Comparison of ENCODE assay signal across 20 cellular contexts in genomic region chr1:18890704-18891103, GRCh38. TPM values are rescaled to one million over a fixed set of nuclear protein-coding genes. Genes with fewer than 3 reads are reported as not detected.
A peak's percentile ranks its signal among the peaks of the same experiment; 100 is the strongest.
DNase-seq lines count a peak whose midpoint lies in the region; ATAC-seq and TF ChIP-seq lines count a peak whose summit lies in the region.
"Had no signal": no experiment of that assay in that cellular context is flagged by ENCODE, and none has a peak within 500 bp of the region (broad histone marks: within the 10 kb centered on the region; RNA-seq: fewer than 3 reads in every experiment).

No MANE protein-coding gene starts in this region.

- H3K27me3 ChIP-seq in foreskin keratinocyte: no peaks in the 10 kb centered on the region
- H3K27me3 ChIP-seq: brain microvascular endothelial cell, heart left ventricle, upper lobe of left lung had no signal

- H3K4me1 ChIP-seq in foreskin keratinocyte: peaks cover 8% of the 10 kb centered on the region
- H3K4me1 ChIP-seq: upper lobe of left lung had no signal

- ATAC-seq in left ventricle myocardium superior (peak; percentile 48), foreskin keratinocyte (no peak), HG03175 (IDR thresholded peaks at IDR 0.05; ENCODE audit: unreplicated experiment) (no peak)
- ATAC-seq: activated T-cell treated with anti-CD3 and anti-CD28 coated beads, Interleukin-2, amount 50 U/mL, for 4 hours had no signal

- H3K27ac ChIP-seq in foreskin keratinocyte: no peak overlapping the region
- H3K27ac ChIP-seq: brain microvascular endothelial cell, heart left ventricle, upper lobe of left lung had no signal

- intact Hi-C loops in left ventricle myocardium superior (cut with micrococcal nuclease): no loop called here

- TF ChIP-seq CTCF in foreskin keratinocyte (conservative IDR thresholded peaks at IDR 0.05): no peak

- DNase-seq in EL: peak; percentile 62
- peak; percentile 95 for DNase-seq in astrocyte of the hippocampus (ENCODE audit: low read depth, low spot score)
- no peak for DNase-seq in left ventricle myocardium superior
- peak; percentile 41 for DNase-seq in pons (ENCODE audit: low spot score)
- no peak for DNase-seq in HK-2 (ENCODE audit: unreplicated experiment)
- DNase-seq in activated T-cell treated with anti-CD3 and anti-CD28 coated beads, Interleukin-2, amount 50 U/mL, for 48 hours: no peak
- no peak for DNase-seq in foreskin keratinocyte
- DNase-seq: activated CD4-positive, alpha-beta T cell treated with anti-CD3 and anti-CD28 coated beads for 4 hours; activated T-cell treated with anti-CD3 and anti-CD28 coated beads, Interleukin-2, amount 50 U/mL, for 4 hours; AML-193; brain microvascular endothelial cell; NCI-H1930; NCI-H748 treated with DMSO at 0.1 percent for 48 hours; occipital lobe; RPMI8226 had no signal

RNA-seq across cellular contexts. Expression of gene ALDH4A1, which starts 11.7 kb away (rescaled TPM):
- total RNA-seq in left ventricle myocardium superior (27.3 TPM), foreskin keratinocyte (26.7 and 33.2 TPM in 2 replicates)
- 26.3 and 32.6 TPM in 2 replicates for polyA plus RNA-seq in foreskin keratinocyte

RNA-seq across cellular contexts. Expression of gene TAS1R2, which starts 31.2 kb away (rescaled TPM):
- total RNA-seq in left ventricle myocardium superior: not detected
- not detected in 2 replicates for total RNA-seq in foreskin keratinocyte
- polyA plus RNA-seq in foreskin keratinocyte: not detected in 2 replicates
- total RNA-seq: activated T-cell treated with anti-CD3 and anti-CD28 coated beads, Interleukin-2, amount 50 U/mL, for 4 hours; heart left ventricle; lung; occipital lobe; T-helper 2 cell treated with Interferon-gamma antibody and Interleukin-4, amounts not matched to agents 100 ng/mL and 5 ng/mL, for 36 hours; upper lobe of left lung had no signal
- polyA plus RNA-seq: heart left ventricle, lung had no signal

Comparison
In these comparisons a context has a peak if more than half of its experiments do, and no peak if none do; other contexts are left out.
1. DNase-seq: peak in EL (single experiment), astrocyte of the hippocampus (single experiment) and pons (single experiment); none in left ventricle myocardium superior (single experiment), HK-2 (single experiment), activated T-cell treated with anti-CD3 and anti-CD28 coated beads, Interleukin-2, amount 50 U/mL, for 48 hours (0 of 2) and foreskin keratinocyte (0 of 2).